ENCODE assay signal across 16 cellular contexts in genomic region chr15:63698731-63699130, GRCh38.
DNase-seq lines count a peak whose midpoint lies in the region; ATAC-seq and TF ChIP-seq lines count a peak whose summit lies in the region.
"Had no signal": no experiment of that assay in that cellular context is flagged by ENCODE, and none has a peak within 500 bp of the region (broad histone marks: within the 10 kb centered on the region; RNA-seq: fewer than 3 reads in every experiment).

No MANE protein-coding gene starts in this region.

- H3K4me3 ChIP-seq in suprapubic skin: no peak overlapping the region
- H3K4me3 ChIP-seq: A549, GM23248 had no signal

- DNase-seq in activated naive CD4-positive, alpha-beta T cell treated with anti-CD3 and anti-CD28 coated beads for 36 hours: peak; percentile 45
- no peak for DNase-seq in activated naive CD4-positive, alpha-beta T cell treated with anti-CD3 and anti-CD28 coated beads, Interleukin-2, amount 10 ng/mL, durations not matched to agents 7 days and 5 days
- no peak for DNase-seq in T-cell
- DNase-seq in central memory CD8-positive, alpha-beta T cell (ENCODE audit: low spot score in 2 of 2): no peak
- DNase-seq in naive thymus-derived CD8-positive, alpha-beta T cell: no peak
- DNase-seq in suprapubic skin (ENCODE audit: low spot score in 2 of 2): no peak
- DNase-seq in HEK293T (ENCODE audit: extremely low spot score): no peak
- DNase-seq: DMS79 treated with DMSO at 0.1 percent for 48 hours, Karpas-422, NCI-H1105 treated with DMSO at 0.1 percent for 48 hours, NCI-H187, NCI-H446, NCI-H748 treated with DMSO at 0.1 percent for 48 hours had no signal

- peaks cover 62% of the 10 kb centered on the region for H3K36me3 ChIP-seq in suprapubic skin

- no peak overlapping the region for H3K27ac ChIP-seq in suprapubic skin
- H3K27ac ChIP-seq: A549, GM23248 had no signal

- H3K36me3 Mint-ChIP-seq in activated naive CD4-positive, alpha-beta T cell treated with anti-CD3 and anti-CD28 coated beads for 36 hours (ENCODE audit: low read depth): peaks cover 17% of the 10 kb centered on the region
- H3K36me3 Mint-ChIP-seq in activated naive CD4-positive, alpha-beta T cell treated with anti-CD3 and anti-CD28 coated beads, Interleukin-2, amount 10 ng/mL, durations not matched to agents 7 days and 5 days: peaks cover 42% of the 10 kb centered on the region
- H3K36me3 Mint-ChIP-seq in T-cell: peaks cover 39% of the 10 kb centered on the region
- H3K36me3 Mint-ChIP-seq in central memory CD8-positive, alpha-beta T cell (ENCODE audit: insufficient read depth): peaks cover 42% of the 10 kb centered on the region
- H3K36me3 Mint-ChIP-seq in naive thymus-derived CD8-positive, alpha-beta T cell: peaks cover 10 to 65% (median 37%) of the 10 kb centered on the region in 3 donors

- TF ChIP-seq EP300 in suprapubic skin (IDR thresholded peaks at IDR 0.05): no peak

- no peaks in the 10 kb centered on the region for H3K4me1 ChIP-seq in suprapubic skin
- H3K4me1 ChIP-seq: A549 had no signal

- CTCF ChIA-PET in activated naive CD4-positive, alpha-beta T cell treated with anti-CD3 and anti-CD28 coated beads for 36 hours (lab: Charles Lee): no interaction called here
- CTCF ChIA-PET in activated naive CD4-positive, alpha-beta T cell treated with anti-CD3 and anti-CD28 coated beads, Interleukin-2, amount 10 ng/mL, durations not matched to agents 7 days and 5 days (lab: Charles Lee): interaction anchor here (2.2 kb wide), 1 partner anchor 89 kb away, joined by 7 read pairs; no protein-coding TSS in a partner anchor
- CTCF ChIA-PET in T-cell (lab: Charles Lee) (interaction anchor here in 1 of 2 donors (0.7 kb wide), 1 partner anchor 58 kb away, joined by 6 read pairs; no protein-coding TSS in a partner anchor), HEK293T (lab: Yijun Ruan, JAX) (no interaction called here)

- H3K27me3 Mint-ChIP-seq in activated naive CD4-positive, alpha-beta T cell treated with anti-CD3 and anti-CD28 coated beads for 36 hours (ENCODE audit: low read depth): no peaks in the 10 kb centered on the region
- no peaks in the 10 kb centered on the region for H3K27me3 Mint-ChIP-seq in activated naive CD4-positive, alpha-beta T cell treated with anti-CD3 and anti-CD28 coated beads, Interleukin-2, amount 10 ng/mL, durations not matched to agents 7 days and 5 days
- H3K27me3 Mint-ChIP-seq in T-cell: no peaks in the 10 kb centered on the region
- no peaks in the 10 kb centered on the region for H3K27me3 Mint-ChIP-seq in central memory CD8-positive, alpha-beta T cell
- no peaks in the 10 kb centered on the region for H3K27me3 Mint-ChIP-seq in naive thymus-derived CD8-positive, alpha-beta T cell

- H3K4me3 Mint-ChIP-seq in activated naive CD4-positive, alpha-beta T cell treated with anti-CD3 and anti-CD28 coated beads for 36 hours: no peak overlapping the region
- no peak overlapping the region for H3K4me3 Mint-ChIP-seq in activated naive CD4-positive, alpha-beta T cell treated with anti-CD3 and anti-CD28 coated beads, Interleukin-2, amount 10 ng/mL, durations not matched to agents 7 days and 5 days
- H3K4me3 Mint-ChIP-seq in T-cell: no peak overlapping the region
- H3K4me3 Mint-ChIP-seq in central memory CD8-positive, alpha-beta T cell: no peak overlapping the region
- H3K4me3 Mint-ChIP-seq in naive thymus-derived CD8-positive, alpha-beta T cell: no peak overlapping the region

- no peak for ATAC-seq in T-cell (replicated peaks in 1 of 4)
- ATAC-seq in central memory CD8-positive, alpha-beta T cell (replicated peaks; ENCODE audit: extremely low read depth, poor library complexity, severe bottlenecking): no peak
- no peak for ATAC-seq in naive thymus-derived CD8-positive, alpha-beta T cell
- ATAC-seq in GM19328 (IDR thresholded peaks at IDR 0.05; ENCODE audit: unreplicated experiment): no peak
- ATAC-seq: A549 had no signal

- peaks cover 13% of the 10 kb centered on the region for H3K4me1 Mint-ChIP-seq in activated naive CD4-positive, alpha-beta T cell treated with anti-CD3 and anti-CD28 coated beads for 36 hours (ENCODE audit: low read depth)
- no peaks in the 10 kb centered on the region for H3K4me1 Mint-ChIP-seq in activated naive CD4-positive, alpha-beta T cell treated with anti-CD3 and anti-CD28 coated beads, Interleukin-2, amount 10 ng/mL, durations not matched to agents 7 days and 5 days
- H3K4me1 Mint-ChIP-seq in T-cell: no peaks in the 10 kb centered on the region
- H3K4me1 Mint-ChIP-seq in central memory CD8-positive, alpha-beta T cell: peaks cover 5% of the 10 kb centered on the region
- H3K4me1 Mint-ChIP-seq in naive thymus-derived CD8-positive, alpha-beta T cell: peaks cover 0 to 4% (median 0%) of the 10 kb centered on the region in 4 donors

- 93% methylated on average over 3 of the region's 3 CpGs for WGBS in suprapubic skin

- H3K27ac Mint-ChIP-seq in activated naive CD4-positive, alpha-beta T cell treated with anti-CD3 and anti-CD28 coated beads for 36 hours: no peak overlapping the region
- no peak overlapping the region for H3K27ac Mint-ChIP-seq in activated naive CD4-positive, alpha-beta T cell treated with anti-CD3 and anti-CD28 coated beads, Interleukin-2, amount 10 ng/mL, durations not matched to agents 7 days and 5 days
- H3K27ac Mint-ChIP-seq in T-cell: peak overlapping the region; percentile 17 to 71
- peak overlapping the region; percentile 2 for H3K27ac Mint-ChIP-seq in central memory CD8-positive, alpha-beta T cell (ENCODE audit: low read depth)
- peak overlapping the region in 6 of 10 donors; percentile 20 to 79 (median 58) for H3K27ac Mint-ChIP-seq in naive thymus-derived CD8-positive, alpha-beta T cell

- no peaks in the 10 kb centered on the region for H3K9me3 ChIP-seq in suprapubic skin
- H3K9me3 ChIP-seq: A549 had no signal

- intact Hi-C loops in activated naive CD4-positive, alpha-beta T cell treated with anti-CD3 and anti-CD28 coated beads for 36 hours (cut with micrococcal nuclease): no loop called here

- no peak for TF ChIP-seq CTCF in suprapubic skin (IDR thresholded peaks at IDR 0.05)

- H3K27me3 ChIP-seq in suprapubic skin: no peaks in the 10 kb centered on the region

- POLR2A ChIA-PET in T-cell (lab: Charles Lee) (no interaction called here), HEK293T (lab: Yijun Ruan, JAX) (no interaction called here)
- POLR2A ChIA-PET in naive thymus-derived CD8-positive, alpha-beta T cell (lab: Charles Lee): no interaction called here

- no peaks in the 10 kb centered on the region for H3K9me3 Mint-ChIP-seq in activated naive CD4-positive, alpha-beta T cell treated with anti-CD3 and anti-CD28 coated beads for 36 hours
- H3K9me3 Mint-ChIP-seq in activated naive CD4-positive, alpha-beta T cell treated with anti-CD3 and anti-CD28 coated beads, Interleukin-2, amount 10 ng/mL, durations not matched to agents 7 days and 5 days: no peaks in the 10 kb centered on the region
- no peaks in the 10 kb centered on the region for H3K9me3 Mint-ChIP-seq in T-cell
- H3K9me3 Mint-ChIP-seq in central memory CD8-positive, alpha-beta T cell: no peaks in the 10 kb centered on the region
- H3K9me3 Mint-ChIP-seq in naive thymus-derived CD8-positive, alpha-beta T cell: no peaks in the 10 kb centered on the region

- no peak for TF ChIP-seq POLR2A in suprapubic skin (IDR thresholded peaks at IDR 0.05)

TF ChIP-seq in HEK293T, 16 proteins besides CTCF, POLR2A, EP300 and RAD21:
- TF ChIP-seq LEF1 (IDR thresholded peaks at IDR 0.05; ENCODE audit: borderline replicate concordance) (no peak), ZNF384 (IDR thresholded peaks at IDR 0.05) (no peak), BHLHE40 (IDR thresholded peaks at IDR 0.05; ENCODE audit: borderline replicate concordance) (no peak), FOXM1 (IDR thresholded peaks at IDR 0.05; ENCODE audit: borderline replicate concordance) (no peak), FOXK2 (IDR thresholded peaks at IDR 0.05) (no peak), CTBP1 (IDR thresholded peaks at IDR 0.05; ENCODE audit: borderline replicate concordance) (no peak), TARDBP (IDR thresholded peaks at IDR 0.05) (no peak), ELF4 (IDR thresholded peaks at IDR 0.05) (no peak), NFRKB (IDR thresholded peaks at IDR 0.05) (no peak), L3MBTL2 (conservative IDR thresholded peaks at IDR 0.05) (no peak), ARNT (IDR thresholded peaks at IDR 0.05) (no peak), HDGF (IDR thresholded peaks at IDR 0.05; ENCODE audit: borderline replicate concordance) (no peak), PKNOX1 (IDR thresholded peaks at IDR 0.05) (no peak), SP1 (IDR thresholded peaks at IDR 0.05) (no peak)

Comparison
In these comparisons a context has a peak if more than half of its experiments do, and no peak if none do; other contexts are left out.
1. H3K27ac Mint-ChIP-seq: peak in T-cell (2 of 2), central memory CD8-positive, alpha-beta T cell (single experiment) and naive thymus-derived CD8-positive, alpha-beta T cell (6 of 10); none in activated naive CD4-positive, alpha-beta T cell treated with anti-CD3 and anti-CD28 coated beads for 36 hours (single experiment) and activated naive CD4-positive, alpha-beta T cell treated with anti-CD3 and anti-CD28 coated beads, Interleukin-2, amount 10 ng/mL, durations not matched to agents 7 days and 5 days (single experiment).